In the genomic region with DNA sequence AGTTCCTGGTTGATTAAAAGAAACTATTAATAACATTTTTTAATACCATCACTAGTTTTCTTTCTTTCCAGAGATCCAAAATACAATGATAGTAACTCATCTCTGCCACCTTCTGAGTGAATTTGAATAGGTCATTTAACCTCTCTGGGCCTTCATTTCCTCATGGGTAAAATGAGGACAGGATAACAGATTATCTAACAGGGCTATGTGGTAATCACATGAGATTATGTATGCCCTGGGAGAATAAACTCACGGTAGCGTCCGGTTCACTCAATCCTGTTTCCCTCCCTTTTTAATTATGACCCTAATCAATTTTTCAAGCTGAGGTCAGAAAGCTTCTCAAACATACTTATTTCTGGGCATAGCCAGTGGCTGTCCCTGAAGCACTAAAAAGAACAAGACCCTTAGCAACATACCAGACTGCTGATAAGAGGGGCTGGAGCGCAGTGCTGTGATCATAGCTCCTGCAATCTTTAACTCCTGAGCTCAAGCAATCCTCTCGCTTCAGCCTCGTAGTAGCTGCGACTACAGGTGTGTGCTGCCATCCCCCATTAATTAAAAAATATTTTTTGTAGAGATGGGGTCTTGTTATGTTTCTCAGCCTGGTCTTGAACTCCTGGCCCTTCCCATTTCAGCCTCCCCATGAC, we compare ENCODE assay signal across 27 cellular contexts. TPM values are rescaled to one million over a fixed set of nuclear protein-coding genes. Genes with fewer than 3 reads are reported as not detected.
DNase-seq lines count a peak whose midpoint lies in the region; ATAC-seq, FAIRE-seq and TF ChIP-seq lines count a peak whose summit lies in the region.
"Had no signal": no experiment of that assay in that cellular context is flagged by ENCODE, and none has a peak within 500 bp of the region (broad histone marks: within the 10 kb centered on the region; RNA-seq: fewer than 3 reads in every experiment).

No MANE protein-coding gene starts in this region.

- no peak overlapping the region for H3K4ac ChIP-seq in H9 (ENCODE audit: low read depth, low read length)

- WGBS in H9 (ENCODE audit: extremely low coverage, insufficient read length, low lambda C conversion rate), result no CpG with 5 or more reads among the region's 7 CpGs
- WGBS in K562 (ENCODE audit: insufficient coverage, low coverage, missing lambda C conversion rate), result 44% methylated on average over 7 of the region's 7 CpGs
- 49% methylated on average over 7 of the region's 7 CpGs for WGBS in hepatocyte (ENCODE audit: low lambda C conversion rate, missing lambda C conversion rate)

- no peak overlapping the region for H2AK5ac ChIP-seq in H9 (ENCODE audit: insufficient read length, low read length)

- no peak for ATAC-seq in K562
- ATAC-seq in stimulated activated naive CD8-positive, alpha-beta T cell treated with anti-CD3 and anti-CD28 coated beads, Interleukin-15, Interleukin-2, amounts not matched to agents 100 U/mL and 50 U/mL, for 24 hours, result no peak
- ATAC-seq in GM18498 (IDR thresholded peaks at IDR 0.05; ENCODE audit: unreplicated experiment), result no peak
- ATAC-seq: activated CD4-positive, alpha-beta T cell treated with anti-CD3 and anti-CD28 coated beads for 36 hours; activated CD8-positive, alpha-beta T cell treated with anti-CD3 and anti-CD28 coated beads, Interleukin-2, amount 10 ng/mL, durations not matched to agents 7 days and 5 days; gastrocnemius medialis; naive thymus-derived CD8-positive, alpha-beta T cell; psoas muscle; stimulated activated memory B cell treated with anti-CD40 and anti-IgM and Interleukin-4, amounts not matched to agents 10 μg/mL and 1 μg/mL and 100 μg/mL, for 72 hours had no signal

- no peak for TF ChIP-seq POLR2A in K562 (conservative IDR thresholded peaks at IDR 0.05)

- in situ Hi-C loops in K562 (cut with MboI), result no loop called here

- H2BK5ac ChIP-seq in H9 (ENCODE audit: insufficient read length, low read length), result no peak overlapping the region

- H3K9me3 Mint-ChIP-seq in H9 (no peaks in the 10 kb centered on the region), nephron progenitor cell (no peaks in the 10 kb centered on the region)
- H3K9me3 Mint-ChIP-seq: activated T-helper 2 cell treated with anti-CD3 and anti-CD28 coated beads, Interferon-gamma antibody, Interleukin-2, Interleukin-4, amounts not matched to agents 10 μg/mL and 5 μg/mL and 100 μg/mL, durations not matched to agents 14 hours and 24 hours and 36 hours; brain; naive thymus-derived CD8-positive, alpha-beta T cell; stimulated activated memory B cell treated with anti-CD40 and anti-IgM and Interleukin-4, amounts not matched to agents 10 μg/mL and 1 μg/mL and 100 μg/mL, for 72 hours had no signal

- H3K14ac ChIP-seq in H9 (ENCODE audit: insufficient read depth, low read length), result no peak overlapping the region

- DNase-seq in H9 (peak; percentile 18), K562 (ENCODE audit: extremely low read depth in 1 of 4, low spot score in 3 of 4) (no peak), hepatocyte (ENCODE audit: low spot score) (no peak), nephron progenitor cell (no peak), SK-N-DZ (ENCODE audit: low spot score) (no peak), NCI-H1930 (lab: John Stamatoyannopoulos, UW) (no peak)
- DNase-seq in stimulated activated naive CD8-positive, alpha-beta T cell treated with anti-CD3 and anti-CD28 coated beads, Interleukin-15, Interleukin-2, amounts not matched to agents 100 U/mL and 50 U/mL, for 24 hours, result no peak
- DNase-seq: activated CD4-positive, alpha-beta T cell treated with anti-CD3 and anti-CD28 coated beads for 36 hours; activated CD8-positive, alpha-beta T cell treated with anti-CD3 and anti-CD28 coated beads, Interleukin-2, amount 10 ng/mL, durations not matched to agents 7 days and 5 days; activated naive CD4-positive, alpha-beta T cell treated with anti-CD3 and anti-CD28 coated beads, Interleukin-2, amount 50 U/mL, for 16 hours; AML-193; CD4-positive, CD25-positive, alpha-beta regulatory T cell; DND-41; gastrocnemius medialis; GOT3; Karpas-422; naive thymus-derived CD8-positive, alpha-beta T cell; NCI-H2029 treated with DMSO at 0.1 percent for 48 hours; NCI-H524 treated with DMSO at 0.1 percent for 48 hours; nucleus accumbens; PC-9; psoas muscle had no signal

- H2BK20ac ChIP-seq in H9 (ENCODE audit: low read depth, low read length, poor library complexity, severe bottlenecking), result no peak overlapping the region

- H3K79me2 ChIP-seq in H9 (ENCODE audit: insufficient read depth, low read length) (peaks cover 16% of the 10 kb centered on the region; the same call in 1 of the 2 replicates), K562 (ENCODE audit: control insufficient read depth, insufficient read depth, low read length) (peaks cover 88% of the 10 kb centered on the region), hepatocyte (peaks cover 100% of the 10 kb centered on the region)

- H2BK120ac ChIP-seq in H9 (ENCODE audit: low read depth, low read length, poor library complexity, severe bottlenecking), result no peak overlapping the region

- H3K4me1 ChIP-seq in H9 (ENCODE audit: insufficient read depth, low read length) (peaks cover 3% of the 10 kb centered on the region; the same call in 1 of the 2 replicates), K562 (replicated peaks in 1 of 2; ENCODE audit: control insufficient read depth in 2 of 2, insufficient read depth in 2 of 2, low read length in 2 of 2) (peaks cover 14 to 36% of the 10 kb centered on the region in 2 experiments), hepatocyte (ENCODE audit: insufficient read depth) (peaks cover 21% of the 10 kb centered on the region)

- no peak overlapping the region for H3K23ac ChIP-seq in H9 (ENCODE audit: insufficient read length, low read depth, low read length)

- H3K4me2 ChIP-seq in H9 (ENCODE audit: insufficient read depth, insufficient read length, low read length) (no peak overlapping the region), K562 (ENCODE audit: insufficient read depth, low read length) (no peak overlapping the region), hepatocyte (no peak overlapping the region)
- H3K4me2 ChIP-seq: PC-9 had no signal

- H3K36me3 ChIP-seq in K562 (ENCODE audit: control insufficient read depth, insufficient read depth, low read length), result peaks cover 20% of the 10 kb centered on the region
- H3K36me3 ChIP-seq in hepatocyte (replicated peaks; ENCODE audit: insufficient read depth, low read depth), result no peaks in the 10 kb centered on the region
- H3K36me3 ChIP-seq: gastrocnemius medialis had no signal

- CTCF ChIA-PET in K562 (lab: Yijun Ruan, JAX; ENCODE audit: low intra/inter-chr PET ratio), result no interaction called here

- no peak overlapping the region for H3K18ac ChIP-seq in H9 (ENCODE audit: insufficient read length, low read depth, low read length)

- H3K9me2 ChIP-seq in hepatocyte (replicated peaks; ENCODE audit: insufficient read depth), result no peaks in the 10 kb centered on the region

- peaks cover 9% of the 10 kb centered on the region for H3K79me1 ChIP-seq in H9 (ENCODE audit: insufficient read depth, low read depth, low read length, poor library complexity, severe bottlenecking)

- H3K9me1 ChIP-seq in K562 (ENCODE audit: control insufficient read depth, insufficient read depth, low read length), result peaks cover 5% of the 10 kb centered on the region

- no peak overlapping the region for H4K5ac ChIP-seq in H9 (ENCODE audit: insufficient read length, low read depth, low read length)

- intact Hi-C loops in K562 (cut with micrococcal nuclease), result no loop called here

- no peaks in the 10 kb centered on the region for H3K9me3 ChIP-seq in H9 (ENCODE audit: control insufficient read depth, low read depth, low read length)
- no peaks in the 10 kb centered on the region; the same call in 1 of the 2 replicates for H3K9me3 ChIP-seq in K562 (replicated peaks; ENCODE audit: control insufficient read depth, insufficient read depth, low read depth, low read length)
- H3K9me3 ChIP-seq in hepatocyte (ENCODE audit: low read depth), result no peaks in the 10 kb centered on the region
- H3K9me3 ChIP-seq: gastrocnemius medialis, psoas muscle had no signal

- H4K20me1 ChIP-seq in H9 (ENCODE audit: control insufficient read depth, insufficient read depth, insufficient read length), result no peaks in the 10 kb centered on the region
- H4K20me1 ChIP-seq in K562 (replicated peaks; ENCODE audit: control insufficient read depth, insufficient read depth, low read length), result peaks cover 11% of the 10 kb centered on the region; the same call in 1 of the 2 replicates
- peaks cover 89% of the 10 kb centered on the region for H4K20me1 ChIP-seq in hepatocyte (ENCODE audit: insufficient read depth, poor library complexity, severe bottlenecking)

- H3K4me3 ChIP-seq in K562 (no peak overlapping the region), hepatocyte (no peak overlapping the region)
- H3K4me3 ChIP-seq: gastrocnemius medialis, PC-9, psoas muscle had no signal

- no peak overlapping the region for H3K27ac ChIP-seq in H9 (ENCODE audit: insufficient read length, low read depth, low read length)
- no peak overlapping the region for H3K27ac ChIP-seq in K562 (ENCODE audit: extremely low read depth, low read depth, low read length)
- H3K27ac ChIP-seq in hepatocyte, result peak overlapping the region; percentile 14
- H3K27ac ChIP-seq: gastrocnemius medialis, PC-9, psoas muscle had no signal

- H3K27ac Mint-ChIP-seq in H9 (peak overlapping the region; percentile 56 to 83 (median 77); a peak in 5 of 7 replicates), nephron progenitor cell (peak overlapping the region; percentile 70)
- H3K27ac Mint-ChIP-seq: activated CD4-positive, alpha-beta T cell treated with anti-CD3 and anti-CD28 coated beads for 36 hours; activated CD8-positive, alpha-beta T cell treated with anti-CD3 and anti-CD28 coated beads, Interleukin-2, amount 10 ng/mL, durations not matched to agents 7 days and 5 days; activated T-helper 2 cell treated with anti-CD3 and anti-CD28 coated beads, Interferon-gamma antibody, Interleukin-2, Interleukin-4, amounts not matched to agents 10 μg/mL and 5 μg/mL and 100 μg/mL, durations not matched to agents 14 hours and 24 hours and 36 hours; stimulated activated memory B cell treated with anti-CD40 and anti-IgM and Interleukin-4, amounts not matched to agents 10 μg/mL and 1 μg/mL and 100 μg/mL, for 72 hours had no signal

- no peak for TF ChIP-seq EP300 in K562 (IDR thresholded peaks at IDR 0.05; ENCODE audit: low read length)

- H3K9ac ChIP-seq in H9 (ENCODE audit: extremely low read depth, insufficient read length, low read length) (no peak overlapping the region), K562 (ENCODE audit: insufficient read depth in 1 of 2, low read depth in 2 of 2, low read length in 2 of 2) (peak overlapping the region in 1 of 2 experiments; percentile 43; a peak in 1 of 4 replicates)

- H3K56ac ChIP-seq in H9 (ENCODE audit: insufficient read length, low read depth, low read length), result no peak overlapping the region

- no peak overlapping the region for H3T11ph ChIP-seq in H9 (ENCODE audit: low read length)

- H2AFZ ChIP-seq in H9 (ENCODE audit: low read length) (no peak overlapping the region), K562 (ENCODE audit: low read depth, low read length) (no peak overlapping the region), hepatocyte (no peak overlapping the region)
- H2AFZ ChIP-seq: PC-9 had no signal

- no peaks in the 10 kb centered on the region for H3K23me2 ChIP-seq in H9 (ENCODE audit: insufficient read length, low read depth, low read length, poor library complexity, severe bottlenecking)

- no peak overlapping the region for H2BK15ac ChIP-seq in H9 (ENCODE audit: low read depth, low read length)

- no TSS peak for BruUV-seq in K562 (replicated peaks; lab: Mats Ljungman, UMichigan)

- POLR2A ChIA-PET in K562 (lab: Yijun Ruan, JAX), result interaction anchor here (0.6 to 2.3 kb wide), 4 partner anchors 10 to 117 kb away, joined by 3 to 8 read pairs (median 4); no protein-coding TSS in a partner anchor

- H4K91ac ChIP-seq in H9 (ENCODE audit: insufficient read length, low read depth, low read length), result no peak overlapping the region

- no peaks in the 10 kb centered on the region for H3K27me3 Mint-ChIP-seq in H9 (ENCODE audit: low read depth)
- H3K27me3 Mint-ChIP-seq in nephron progenitor cell (ENCODE audit: low read depth, poor library complexity), result no peaks in the 10 kb centered on the region
- H3K27me3 Mint-ChIP-seq: activated CD4-positive, alpha-beta T cell treated with anti-CD3 and anti-CD28 coated beads for 36 hours; brain; CD4-positive, CD25-positive, alpha-beta regulatory T cell; naive thymus-derived CD8-positive, alpha-beta T cell; stimulated activated memory B cell treated with anti-CD40 and anti-IgM and Interleukin-4, amounts not matched to agents 10 μg/mL and 1 μg/mL and 100 μg/mL, for 72 hours had no signal

- H4K8ac ChIP-seq in H9 (replicated peaks; ENCODE audit: insufficient read length, low read depth, low read length), result no peak overlapping the region

- no peak overlapping the region for H2BK12ac ChIP-seq in H9 (ENCODE audit: insufficient read length, low read depth, low read length)

- no peak for FAIRE-seq in K562 (lab: Jason Lieb, UNC)
- FAIRE-seq: urothelium cell line had no signal

- H3K27me3 ChIP-seq in H9 (ENCODE audit: insufficient read depth, low read length) (no peaks in the 10 kb centered on the region), K562 (ENCODE audit: control insufficient read depth in 2 of 2, insufficient read depth in 2 of 2, low read length in 2 of 2) (no peaks in the 10 kb centered on the region), hepatocyte (no peaks in the 10 kb centered on the region)
- H3K27me3 ChIP-seq: gastrocnemius medialis had no signal

- peaks cover 15 to 19% of the 10 kb centered on the region in 2 experiments for H3K4me1 Mint-ChIP-seq in H9
- H3K4me1 Mint-ChIP-seq in nephron progenitor cell, result peaks cover 32% of the 10 kb centered on the region

- H3K36me3 Mint-ChIP-seq in H9 (ENCODE audit: insufficient read depth in 1 of 3, low read depth in 3 of 3) (peaks cover 2 to 9% (median 3%) of the 10 kb centered on the region in 3 experiments; a peak in 3 of 7 replicates), nephron progenitor cell (ENCODE audit: low read depth) (peaks cover 33% of the 10 kb centered on the region)

- TF ChIP-seq RAD21 in K562 (CRISPR knock-in tag; conservative IDR thresholded peaks at IDR 0.05 in 1 of 2, IDR thresholded peaks at IDR 0.05 in 1 of 2), result no peak

- TF ChIP-seq CTCF in H9 (conservative IDR thresholded peaks at IDR 0.05) (no peak), K562 (IDR thresholded peaks at IDR 0.05 in 2 of 3, conservative IDR thresholded peaks at IDR 0.05 in 1 of 3; ENCODE audit: insufficient read depth in 2 of 3, low read depth in 1 of 3, low read length in 3 of 3) (no peak), hepatocyte (IDR thresholded peaks at IDR 0.05; ENCODE audit: poor library complexity) (no peak), nephron progenitor cell (IDR thresholded peaks at IDR 0.05) (no peak)

- H3K4me3 Mint-ChIP-seq in H9 (no peak overlapping the region), nephron progenitor cell (no peak overlapping the region)
- H3K4me3 Mint-ChIP-seq: activated CD4-positive, alpha-beta T cell treated with anti-CD3 and anti-CD28 coated beads for 36 hours; activated CD8-positive, alpha-beta T cell treated with anti-CD3 and anti-CD28 coated beads, Interleukin-2, amount 10 ng/mL, durations not matched to agents 7 days and 5 days; brain; CD4-positive, CD25-positive, alpha-beta regulatory T cell; naive thymus-derived CD8-positive, alpha-beta T cell; stimulated activated memory B cell treated with anti-CD40 and anti-IgM and Interleukin-4, amounts not matched to agents 10 μg/mL and 1 μg/mL and 100 μg/mL, for 72 hours had no signal

RNA-seq across cellular contexts. Expression of a gene that starts 24.2 kb away (rescaled TPM):
- total RNA-seq in H9 (2021) (70.5 and 72.9 TPM in 2 replicates), K562 (2014; rRNA removed) (16.8 and 20.6 TPM in 2 replicates), K562 (2014; rRNA removed; fragmentation: Illumina TruSeq; extraction: Trizol) (40.5 and 45.5 TPM in 2 replicates), K562 (2015; rRNA removed; fragmentation: Illumina TruSeq; extraction: Trizol) (29.6 and 32.1 TPM in 2 replicates), K562 (2021) (66.3 and 67.8 TPM in 2 replicates), hepatocyte (30.4 and 36.9 TPM in 2 replicates)
- total RNA-seq in K562 (2011; cell fraction: chromatin; rRNA removed; ENCODE audit: low replicate concordance), result 189 and 381 TPM in 2 replicates
- 126 and 146 TPM in 2 replicates for total RNA-seq in K562 (2011; cell fraction: nucleolus; rRNA removed)
- total RNA-seq in K562 (2011; cell fraction: nucleoplasm; rRNA removed), result 208 and 329 TPM in 2 replicates
- polyA plus RNA-seq in K562 (2011; rRNA removed) (25.2 and 42.0 TPM in 2 replicates), K562 (2014; fragmentation: Illumina TruSeq; extraction: Trizol) (48.7 and 65.7 TPM in 2 replicates), K562 (2014; fragmentation: Nextera tagmentation; extraction: Ambion mirVana) (10 to 100 TPM; 20.1 to 21.7 TPM), K562 (2014; rRNA removed) (28.7 and 29.3 TPM in 2 replicates), hepatocyte (47.9 and 57.8 TPM in 2 replicates)
- polyA plus RNA-seq in K562 (2011; cell fraction: cytosol; rRNA removed), result 43.2 and 49.1 TPM in 2 replicates
- 165 and 220 TPM in 2 replicates for polyA plus RNA-seq in K562 (2011; cell fraction: nucleus; rRNA removed)
- polyA plus RNA-seq in K562 (2012), result 41.1 and 48.9 TPM in 2 replicates
- 74.8 and 77.5 TPM in 2 replicates for polyA minus RNA-seq in K562 (2011; rRNA and poly(A)+ RNA removed)
- polyA minus RNA-seq in K562 (2011; cell fraction: cytosol; rRNA and poly(A)+ RNA removed), result 47.8 and 71.2 TPM in 2 replicates
- 55.2 and 75.5 TPM in 2 replicates for polyA minus RNA-seq in K562 (2011; cell fraction: nucleus; rRNA and poly(A)+ RNA removed)
- 17.5 and 33.5 TPM in 2 replicates for polyA plus RNA-seq in SK-N-DZ (2014; cell fraction: cytosol; rRNA removed)
- 42.0 and 53.1 TPM in 2 replicates for polyA plus RNA-seq in SK-N-DZ (2014; cell fraction: nucleus; rRNA removed)
